In the genomic region with DNA sequence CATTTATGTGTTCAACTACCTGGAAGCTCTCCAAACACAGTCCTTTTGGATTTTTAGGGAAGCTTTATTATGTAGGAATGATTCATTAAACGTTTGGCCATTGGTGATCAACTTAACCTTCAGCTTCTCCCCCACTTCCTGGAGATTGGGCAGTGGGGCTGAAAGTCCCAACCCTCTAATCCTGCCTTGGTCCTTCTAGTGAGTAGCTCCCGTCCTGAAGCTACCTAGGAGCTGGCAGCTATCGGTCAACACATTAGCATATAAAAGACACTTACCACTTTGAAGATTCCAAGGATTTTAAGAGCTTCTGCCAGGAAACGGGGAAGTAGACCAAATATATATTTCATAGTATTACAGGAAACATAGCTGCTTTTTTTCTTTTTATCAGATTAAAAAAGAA, we compare ENCODE assay signal across 20 cellular contexts.
"Had no signal": no experiment of that assay in that cellular context is flagged by ENCODE, and none has a peak within 500 bp of the region (broad histone marks: within the 10 kb centered on the region; RNA-seq: fewer than 3 reads in every experiment).

No MANE protein-coding gene starts in this region.

- ATAC-seq: activated T-cell treated with anti-CD3 and anti-CD28 coated beads, Interleukin-2, amount 50 U/mL, for 4 hours; activated T-helper 17 cell treated with anti-CD3 and anti-CD28 coated beads, Interleukin-2, amount 50 U/mL, for 72 hours; effector memory CD8-positive, alpha-beta T cell; foreskin keratinocyte; heart left ventricle; natural killer cell treated with Interleukin-12 subunit alpha and Interleukin-12 subunit beta and Interleukin-15 and Interleukin-18, amount 100 ng/mL, for 72 hours; right lobe of liver had no signal

- DNase-seq: activated CD4-positive, alpha-beta memory T cell treated with anti-CD3 and anti-CD28 coated beads, Interleukin-2, amount 10 ng/mL, durations not matched to agents 7 days and 5 days; activated CD4-positive, alpha-beta T cell treated with anti-CD3 and anti-CD28 coated beads for 1 hour; activated CD4-positive, alpha-beta T cell treated with anti-CD3 and anti-CD28 coated beads, Interleukin-2, amount 10 ng/mL, durations not matched to agents 7 days and 5 days; activated naive CD4-positive, alpha-beta T cell; activated T-cell treated with anti-CD3 and anti-CD28 coated beads, Interleukin-2, amount 50 U/mL, for 4 hours; amniotic stem cell; brain microvascular endothelial cell; cortex of kidney; effector memory CD8-positive, alpha-beta T cell; foreskin keratinocyte; heart left ventricle; hypothalamus; posterior cingulate gyrus; right lobe of liver; stimulated activated CD4-positive, alpha-beta T cell treated with anti-CD3 and anti-CD28 coated beads, Interleukin-2, amount 100 ng/mL, for 48 hours; stimulated activated naive CD4-positive, alpha-beta T cell treated with Interleukin-2 at 50 U/mL for 16 hours; T1000 had no signal

- H3K27me3 ChIP-seq: brain microvascular endothelial cell, foreskin keratinocyte, heart left ventricle, right lobe of liver, tibial nerve had no signal

- H3K9me3 ChIP-seq: heart left ventricle, right lobe of liver, tibial nerve had no signal

- H3K36me3 ChIP-seq: brain microvascular endothelial cell, heart left ventricle, right lobe of liver, tibial nerve had no signal

- H3K27ac ChIP-seq: brain microvascular endothelial cell, foreskin keratinocyte, heart left ventricle, right lobe of liver, tibial nerve had no signal

- H3K4me3 ChIP-seq: heart left ventricle, right lobe of liver, tibial nerve had no signal

- H3K4me1 ChIP-seq: foreskin keratinocyte, right lobe of liver had no signal
